8 cellular contexts compared by ENCODE assay signal in genomic region chr19:47110521-47111080, GRCh38.
DNase-seq lines count a peak whose midpoint lies in the region; ATAC-seq lines count a peak whose summit lies in the region.

No MANE protein-coding gene starts in this region.

- no peaks in the 10 kb centered on the region for H3K27me3 Mint-ChIP-seq in activated naive CD4-positive, alpha-beta T cell treated with anti-CD3 and anti-CD28 coated beads, Interleukin-2, amount 10 ng/mL, durations not matched to agents 7 days and 5 days

- H3K4me1 Mint-ChIP-seq in activated naive CD4-positive, alpha-beta T cell treated with anti-CD3 and anti-CD28 coated beads, Interleukin-2, amount 10 ng/mL, durations not matched to agents 7 days and 5 days: peaks cover 57% of the 10 kb centered on the region

- H3K9me3 Mint-ChIP-seq in activated naive CD4-positive, alpha-beta T cell treated with anti-CD3 and anti-CD28 coated beads, Interleukin-2, amount 10 ng/mL, durations not matched to agents 7 days and 5 days: no peaks in the 10 kb centered on the region

- WGBS in iPS DF 6.9 (ENCODE audit: insufficient coverage, insufficient read length): no CpG with 5 or more reads among the region's 16 CpGs

- H3K4me1 ChIP-seq in iPS DF 6.9 (ENCODE audit: control insufficient read depth, insufficient read depth, low read length): no peaks in the 10 kb centered on the region

- ATAC-seq in GM21360 (IDR thresholded peaks at IDR 0.05; ENCODE audit: unreplicated experiment): no peak
- ATAC-seq in HG03571 (IDR thresholded peaks at IDR 0.05; ENCODE audit: unreplicated experiment): no peak
- no peak for ATAC-seq in HG02938 (IDR thresholded peaks at IDR 0.05; ENCODE audit: unreplicated experiment)

- H3K4me3 Mint-ChIP-seq in activated naive CD4-positive, alpha-beta T cell treated with anti-CD3 and anti-CD28 coated beads, Interleukin-2, amount 10 ng/mL, durations not matched to agents 7 days and 5 days: peak overlapping the region; percentile 94

- peaks cover 49% of the 10 kb centered on the region for H3K36me3 Mint-ChIP-seq in activated naive CD4-positive, alpha-beta T cell treated with anti-CD3 and anti-CD28 coated beads, Interleukin-2, amount 10 ng/mL, durations not matched to agents 7 days and 5 days

- DNase-seq in DMS79 treated with DMSO at 0.1 percent for 48 hours (lab: John Stamatoyannopoulos, UW) (peak; percentile 74), NCI-H82 (lab: John Stamatoyannopoulos, UW) (peak; percentile 80), iPS DF 6.9 (ENCODE audit: low read depth, low spot score) (no peak)
- DNase-seq in activated naive CD4-positive, alpha-beta T cell treated with anti-CD3 and anti-CD28 coated beads, Interleukin-2, amount 10 ng/mL, durations not matched to agents 7 days and 5 days: peak; percentile 59
- peak; percentile 53 for DNase-seq in stimulated activated CD4-positive, alpha-beta T cell treated with anti-CD3 and anti-CD28 coated beads, Interleukin-15, amount 100 ng/mL, for 24 hours

- no peaks in the 10 kb centered on the region for H3K9me3 ChIP-seq in iPS DF 6.9 (ENCODE audit: control insufficient read depth, insufficient read depth, low read length)

- H3K27ac ChIP-seq in iPS DF 6.9 (ENCODE audit: low read length): peak overlapping the region; percentile 4

- no peaks in the 10 kb centered on the region for H3K36me3 ChIP-seq in iPS DF 6.9 (ENCODE audit: control insufficient read depth, insufficient read depth, low read length)

- H3K27ac Mint-ChIP-seq in activated naive CD4-positive, alpha-beta T cell treated with anti-CD3 and anti-CD28 coated beads, Interleukin-2, amount 10 ng/mL, durations not matched to agents 7 days and 5 days: peak overlapping the region; percentile 100

- CTCF ChIA-PET in activated naive CD4-positive, alpha-beta T cell treated with anti-CD3 and anti-CD28 coated beads, Interleukin-2, amount 10 ng/mL, durations not matched to agents 7 days and 5 days (lab: Charles Lee): interaction anchor here (0.9 kb wide), 1 partner anchor 17 kb away, joined by 3 read pairs; no protein-coding TSS in a partner anchor

- H3K4me3 ChIP-seq in iPS DF 6.9 (ENCODE audit: low read length): peak overlapping the region; percentile 74

- H3K27me3 ChIP-seq in iPS DF 6.9 (ENCODE audit: control insufficient read depth, insufficient read depth, low read length): no peaks in the 10 kb centered on the region
